1 cellular context compared by ENCODE assay signal in genomic region chr17:46940692-46941404, GRCh38.
TF ChIP-seq lines count a peak whose summit lies in the region.

No MANE protein-coding gene starts in this region.

TF ChIP-seq in HepG2, 621 proteins besides CTCF, POLR2A, EP300 and RAD21 (continued from another document and continues in another):
- TF ChIP-seq REXO4 (CRISPR knock-in tag; IDR thresholded peaks at IDR 0.05; ENCODE audit: borderline replicate concordance) (no peak), ZNF44 (CRISPR knock-in tag; IDR thresholded peaks at IDR 0.05) (no peak), ZC3H4 (CRISPR knock-in tag; IDR thresholded peaks at IDR 0.05; ENCODE audit: borderline replicate concordance) (no peak), ZNF782 (CRISPR knock-in tag; IDR thresholded peaks at IDR 0.05; ENCODE audit: borderline replicate concordance) (no peak), ZHX1 (CRISPR knock-in tag; IDR thresholded peaks at IDR 0.05; ENCODE audit: low read depth) (no peak), NCOA5 (CRISPR knock-in tag; IDR thresholded peaks at IDR 0.05) (no peak), NFKBIZ (CRISPR knock-in tag; IDR thresholded peaks at IDR 0.05) (no peak; the same call in 1 of the 2 replicates), NCOA2 (CRISPR knock-in tag; IDR thresholded peaks at IDR 0.05) (peak; percentile 41; the same call in 1 of the 2 replicates), ZNF576 (CRISPR knock-in tag; IDR thresholded peaks at IDR 0.05) (no peak), ZFP36 (IDR thresholded peaks at IDR 0.05; ENCODE audit: borderline replicate concordance, low read depth, low read length, partially characterized antibody) (no peak), THAP7 (CRISPR knock-in tag; IDR thresholded peaks at IDR 0.05) (peak; percentile 59; the same call in 1 of the 2 replicates), ZNF484 (CRISPR knock-in tag; IDR thresholded peaks at IDR 0.05; ENCODE audit: borderline replicate concordance, low read depth) (no peak), THAP8 (CRISPR knock-in tag; IDR thresholded peaks at IDR 0.05; ENCODE audit: borderline replicate concordance) (no peak), RXRA (CRISPR knock-in tag; IDR thresholded peaks at IDR 0.05) (0 out of 2 replicates have a peak, but pooled peaks have one; percentile 13), HMGXB3 (CRISPR knock-in tag; IDR thresholded peaks at IDR 0.05; ENCODE audit: borderline replicate concordance) (no peak), DBP (CRISPR knock-in tag; IDR thresholded peaks at IDR 0.05; ENCODE audit: not compliant biosample characterization) (no peak), BRF2 (CRISPR knock-in tag; IDR thresholded peaks at IDR 0.05) (no peak), ZEB1 (IDR thresholded peaks at IDR 0.05; ENCODE audit: insufficient replicate concordance, low read depth) (no peak), SRSF4 (IDR thresholded peaks at IDR 0.05; ENCODE audit: low read depth, low read length, poor library complexity, severe bottlenecking) (no peak), TFDP2 (CRISPR knock-in tag; IDR thresholded peaks at IDR 0.05) (peak; percentile 35; the same call in 1 of the 2 replicates), ONECUT2 (CRISPR knock-in tag; IDR thresholded peaks at IDR 0.05) (no peak; the same call in 1 of the 2 replicates), ZNF317 (CRISPR knock-in tag; IDR thresholded peaks at IDR 0.05) (no peak), ZNF841 (CRISPR knock-in tag; IDR thresholded peaks at IDR 0.05; ENCODE audit: borderline replicate concordance) (no peak), STAG1 (CRISPR knock-in tag; IDR thresholded peaks at IDR 0.05) (peak; percentile 90), CHD2 (IDR thresholded peaks at IDR 0.05; ENCODE audit: low read depth, low read length) (0 out of 2 replicates have a peak, but pooled peaks have one; percentile 24), ZSCAN9 (CRISPR knock-in tag; IDR thresholded peaks at IDR 0.05; ENCODE audit: borderline replicate concordance) (peak; percentile 52; the same call in 1 of the 2 replicates), ZBTB43 (CRISPR knock-in tag; conservative IDR thresholded peaks at IDR 0.05) (0 out of 2 replicates have a peak, but pooled peaks have one; percentile 31), ZNF883 (CRISPR knock-in tag; IDR thresholded peaks at IDR 0.05; ENCODE audit: not compliant biosample characterization) (no peak), ATF5 (CRISPR knock-in tag; IDR thresholded peaks at IDR 0.05; ENCODE audit: low read depth) (no peak), DZIP1 (CRISPR knock-in tag; IDR thresholded peaks at IDR 0.05) (no peak), KLF13 (CRISPR knock-in tag; IDR thresholded peaks at IDR 0.05) (no peak), DMTF1 (CRISPR knock-in tag; IDR thresholded peaks at IDR 0.05) (no peak), SMAD1 (CRISPR knock-in tag; IDR thresholded peaks at IDR 0.05; ENCODE audit: borderline replicate concordance, low read depth) (no peak), NCOR1 (IDR thresholded peaks at IDR 0.05; ENCODE audit: borderline replicate concordance, low read length) (no peak), CAMTA2 (CRISPR knock-in tag; IDR thresholded peaks at IDR 0.05; ENCODE audit: borderline replicate concordance) (no peak), ATF7-NPFF (CRISPR knock-in tag; IDR thresholded peaks at IDR 0.05; ENCODE audit: low read depth) (no peak), ZNF432 (CRISPR knock-in tag; IDR thresholded peaks at IDR 0.05; ENCODE audit: borderline replicate concordance) (no peak), DPF2 (CRISPR knock-in tag; IDR thresholded peaks at IDR 0.05; ENCODE audit: borderline replicate concordance, low read depth) (no peak), FIP1L1 (IDR thresholded peaks at IDR 0.05; ENCODE audit: borderline replicate concordance, insufficient read depth, low read depth, low read length) (no peak), LBX2 (CRISPR knock-in tag; IDR thresholded peaks at IDR 0.05; ENCODE audit: borderline replicate concordance) (no peak)
